In genomic region chr20:3808141-3808479, GRCh38 we compare ENCODE assay signal across 8 cellular contexts. TPM values are rescaled to one million over a fixed set of nuclear protein-coding genes. Genes with fewer than 3 reads are reported as not detected.
DNase-seq lines count a peak whose midpoint lies in the region; ATAC-seq and TF ChIP-seq lines count a peak whose summit lies in the region.

No MANE protein-coding gene starts in this region.

- no peaks in the 10 kb centered on the region for H3K27me3 ChIP-seq in muscle layer of duodenum (ENCODE audit: low read depth, low read length)

- peaks cover 13 to 17% of the 10 kb centered on the region in 2 donors for H3K36me3 ChIP-seq in muscle layer of duodenum (ENCODE audit: control insufficient read depth in 1 of 2, insufficient read depth in 2 of 2, low read length in 2 of 2)

- peaks cover 26 to 47% of the 10 kb centered on the region in 2 donors for H3K4me1 ChIP-seq in muscle layer of duodenum (ENCODE audit: control insufficient read depth in 1 of 2, insufficient read depth in 2 of 2, low read length in 2 of 2)

- POLR2A ChIA-PET in activated CD4-positive, alpha-beta T cell treated with anti-CD3 and anti-CD28 coated beads, Interleukin-2, amount 10 ng/mL, durations not matched to agents 7 days and 5 days (lab: Charles Lee): no interaction called here

- H3K36me3 Mint-ChIP-seq in activated CD4-positive, alpha-beta T cell treated with anti-CD3 and anti-CD28 coated beads, Interleukin-2, amount 10 ng/mL, durations not matched to agents 7 days and 5 days (ENCODE audit: low read depth): peaks cover 50% of the 10 kb centered on the region

- CTCF ChIA-PET in activated CD4-positive, alpha-beta T cell treated with anti-CD3 and anti-CD28 coated beads, Interleukin-2, amount 10 ng/mL, durations not matched to agents 7 days and 5 days (lab: Charles Lee): no interaction called here

- no peak for TF ChIP-seq CTCF in epithelial cell of proximal tubule (conservative IDR thresholded peaks at IDR 0.05; ENCODE audit: low read depth, low read length)

- no peak overlapping the region for H3K27ac Mint-ChIP-seq in activated CD4-positive, alpha-beta T cell treated with anti-CD3 and anti-CD28 coated beads, Interleukin-2, amount 10 ng/mL, durations not matched to agents 7 days and 5 days

- peak; percentile 89 for DNase-seq in GM04504 (ENCODE audit: low read depth)
- DNase-seq in RKO (ENCODE audit: low spot score): peak; percentile 56
- no peak for DNase-seq in epithelial cell of proximal tubule (ENCODE audit: low read depth)
- no peak for DNase-seq in ecto neural progenitor cell (ENCODE audit: low spot score)
- DNase-seq in activated CD4-positive, alpha-beta T cell treated with anti-CD3 and anti-CD28 coated beads, Interleukin-2, amount 10 ng/mL, durations not matched to agents 7 days and 5 days: no peak
- DNase-seq in D341Med (ENCODE audit: low spot score): no peak

- no peaks in the 10 kb centered on the region for H3K27me3 Mint-ChIP-seq in activated CD4-positive, alpha-beta T cell treated with anti-CD3 and anti-CD28 coated beads, Interleukin-2, amount 10 ng/mL, durations not matched to agents 7 days and 5 days

- no peaks in the 10 kb centered on the region for H3K9me3 ChIP-seq in muscle layer of duodenum (ENCODE audit: control insufficient read depth in 1 of 2, low read length in 2 of 2)

- H3K9me3 Mint-ChIP-seq in activated CD4-positive, alpha-beta T cell treated with anti-CD3 and anti-CD28 coated beads, Interleukin-2, amount 10 ng/mL, durations not matched to agents 7 days and 5 days: no peaks in the 10 kb centered on the region

- no peak for ATAC-seq in HG02852 (IDR thresholded peaks at IDR 0.05; ENCODE audit: unreplicated experiment)

- peaks cover 83% of the 10 kb centered on the region for H3K4me1 Mint-ChIP-seq in activated CD4-positive, alpha-beta T cell treated with anti-CD3 and anti-CD28 coated beads, Interleukin-2, amount 10 ng/mL, durations not matched to agents 7 days and 5 days

- peak overlapping the region; percentile 96 for H3K27ac ChIP-seq in muscle layer of duodenum (ENCODE audit: low read length)

- H3K4me3 Mint-ChIP-seq in activated CD4-positive, alpha-beta T cell treated with anti-CD3 and anti-CD28 coated beads, Interleukin-2, amount 10 ng/mL, durations not matched to agents 7 days and 5 days: no peak overlapping the region

- H3K4me3 ChIP-seq in epithelial cell of proximal tubule (ENCODE audit: low read depth, low read length): peak overlapping the region; percentile 1
- peak overlapping the region; percentile 31 to 38 for H3K4me3 ChIP-seq in muscle layer of duodenum (ENCODE audit: low read depth in 1 of 2, low read length in 2 of 2)

RNA-seq across cellular contexts. Expression of gene CDC25B, which starts 12.0 kb away (rescaled TPM):
- 42.3 and 46.6 TPM in 2 replicates for total RNA-seq in epithelial cell of proximal tubule
- 100 to 1,000 TPM; 403 to 429 TPM for total RNA-seq in activated CD4-positive, alpha-beta T cell treated with anti-CD3 and anti-CD28 coated beads, Interleukin-2, amount 10 ng/mL, durations not matched to agents 7 days and 5 days

RNA-seq across cellular contexts. Expression of gene AP5S1, which starts 12.2 kb away (rescaled TPM):
- total RNA-seq in epithelial cell of proximal tubule: 14.4 and 22.5 TPM in 2 replicates
- 10 to 100 TPM; 16.6 to 18.2 TPM for total RNA-seq in activated CD4-positive, alpha-beta T cell treated with anti-CD3 and anti-CD28 coated beads, Interleukin-2, amount 10 ng/mL, durations not matched to agents 7 days and 5 days

RNA-seq across cellular contexts. Expression of gene CENPB, which starts 21.6 kb away (rescaled TPM):
- 82.3 and 99.8 TPM in 2 replicates for total RNA-seq in epithelial cell of proximal tubule
- 10 to 100 TPM; 77.8 to 85.6 TPM for total RNA-seq in activated CD4-positive, alpha-beta T cell treated with anti-CD3 and anti-CD28 coated beads, Interleukin-2, amount 10 ng/mL, durations not matched to agents 7 days and 5 days

RNA-seq across cellular contexts. Expression of gene SPEF1, which starts 26.9 kb away (rescaled TPM):
- total RNA-seq in epithelial cell of proximal tubule: 0.92 TPM in 1 of 2 replicates, not detected in the other
- under 1 TPM; 0.17 to 0.21 TPM for total RNA-seq in activated CD4-positive, alpha-beta T cell treated with anti-CD3 and anti-CD28 coated beads, Interleukin-2, amount 10 ng/mL, durations not matched to agents 7 days and 5 days

RNA-seq across cellular contexts. Expression of gene MAVS, which starts 38.5 kb away (rescaled TPM):
- 20.8 and 22.2 TPM in 2 replicates for total RNA-seq in epithelial cell of proximal tubule
- total RNA-seq in activated CD4-positive, alpha-beta T cell treated with anti-CD3 and anti-CD28 coated beads, Interleukin-2, amount 10 ng/mL, durations not matched to agents 7 days and 5 days: 10 to 100 TPM; 34.8 to 36.4 TPM

Comparison
In these comparisons a context has a peak if more than half of its experiments do, and no peak if none do; other contexts are left out.
1. DNase-seq: peak in GM04504 (single experiment) and RKO (single experiment); none in epithelial cell of proximal tubule (single experiment), ecto neural progenitor cell (single experiment), activated CD4-positive, alpha-beta T cell treated with anti-CD3 and anti-CD28 coated beads, Interleukin-2, amount 10 ng/mL, durations not matched to agents 7 days and 5 days (single experiment) and D341Med (single experiment).